Comparison of ENCODE assay signal across 1 cellular context in genomic region chr1:93180723-93181613, GRCh38.
TF ChIP-seq lines count a peak whose summit lies in the region.

Gene CCDC18 (plus strand): TSS chr1:93180724. CDS start chr1:93183362, 2,638 bp downstream.

TF ChIP-seq in K562, 482 proteins besides CTCF, POLR2A, EP300 and RAD21 (continued from another document and continues in another):
- TF ChIP-seq RREB1 (CRISPR knock-in tag; IDR thresholded peaks at IDR 0.05) (no peak), POLR3A (IDR thresholded peaks at IDR 0.05; ENCODE audit: borderline replicate concordance, extremely low read depth, insufficient read depth, insufficient read length) (no peak), E2F4 (CRISPR knock-in tag; IDR thresholded peaks at IDR 0.05; ENCODE audit: low read depth) (peak; percentile 93), MLX (CRISPR knock-in tag; conservative IDR thresholded peaks at IDR 0.05) (no peak), LARP7 (IDR thresholded peaks at IDR 0.05) (no peak), ZNF518B (CRISPR knock-in tag; IDR thresholded peaks at IDR 0.05) (no peak), ZNF740 (CRISPR knock-in tag; IDR thresholded peaks at IDR 0.05) (no peak), ZNF740 (tag; IDR thresholded peaks at IDR 0.05) (no peak), POLR2AphosphoS5 (IDR thresholded peaks at IDR 0.05; ENCODE audit: control insufficient read depth, insufficient read depth, low read depth, low read length) (peak; percentile 56; the same call in 1 of the 2 replicates), POLR2H (tag; IDR thresholded peaks at IDR 0.05; ENCODE audit: low read depth) (peak; percentile 77), MCM5 (IDR thresholded peaks at IDR 0.05; ENCODE audit: low read depth) (no peak), ZNF584 (CRISPR knock-in tag; IDR thresholded peaks at IDR 0.05; ENCODE audit: low read depth) (no peak), ZNF121 (CRISPR knock-in tag; conservative IDR thresholded peaks at IDR 0.05) (no peak), NCOA1 (IDR thresholded peaks at IDR 0.05; ENCODE audit: low read depth) (0 out of 2 replicates have a peak, but pooled peaks have one; percentile 23), ZNF449 (CRISPR knock-in tag; IDR thresholded peaks at IDR 0.05) (no peak), ZNF318 (IDR thresholded peaks at IDR 0.05; ENCODE audit: borderline replicate concordance in 1 of 2, low read depth in 1 of 2) (no peak; a peak in 1 of 4 replicates), HDAC8 (tag; IDR thresholded peaks at IDR 0.05) (no peak), ZFP36 (IDR thresholded peaks at IDR 0.05; ENCODE audit: low read depth, low read length, partially characterized antibody) (no peak), HMGN3 (IDR thresholded peaks at IDR 0.05; ENCODE audit: borderline replicate concordance, extremely low read depth, insufficient read length, low read depth, low read length) (no peak), TEAD4 (IDR thresholded peaks at IDR 0.05; ENCODE audit: low read length) (peak; percentile 22; the same call in 1 of the 2 replicates), TEAD4 (CRISPR knock-in tag; IDR thresholded peaks at IDR 0.05; ENCODE audit: borderline replicate concordance) (no peak), ZNF785 (CRISPR knock-in tag; IDR thresholded peaks at IDR 0.05) (no peak), BCLAF1 (IDR thresholded peaks at IDR 0.05; ENCODE audit: borderline replicate concordance in 1 of 2, control insufficient read depth in 1 of 2, low read depth in 2 of 2, low read length in 1 of 2) (no peak), MCM3 (IDR thresholded peaks at IDR 0.05) (no peak)
